Comparison of ENCODE assay signal across 8 cellular contexts in genomic region chr2:96951125-96951654, GRCh38. TPM values are rescaled to one million over a fixed set of nuclear protein-coding genes. Genes with fewer than 3 reads are reported as not detected.
A peak's percentile ranks its signal among the peaks of the same experiment; 100 is the strongest.
DNase-seq lines count a peak whose midpoint lies in the region; ATAC-seq and TF ChIP-seq lines count a peak whose summit lies in the region.

No MANE protein-coding gene starts in this region.

- ATAC-seq in gastroesophageal sphincter (peak; percentile 38), thoracic aorta (ENCODE audit: insufficient number of reproducible peaks, low FRiP score, low read depth) (peak; percentile 89), HG03460 (IDR thresholded peaks at IDR 0.05; ENCODE audit: unreplicated experiment) (no peak)

- 0 to 20% methylated on average over 1 to 4 of the region's 16 CpGs for WGBS in gastroesophageal sphincter (ENCODE audit: low coverage in 1 of 2), 2 donors

- H3K9me2 ChIP-seq in Loucy (replicated peaks; ENCODE audit: low read depth, low read length), result no peaks in the 10 kb centered on the region

- no peak overlapping the region for H3K9ac ChIP-seq in Loucy (ENCODE audit: low read depth, low read length, poor library complexity, severe bottlenecking)

- TF ChIP-seq POLR2A in gastroesophageal sphincter (IDR thresholded peaks at IDR 0.05), result no peak

- H2AFZ ChIP-seq in Loucy (ENCODE audit: low read length), result no peak overlapping the region
- no peak overlapping the region for H2AFZ ChIP-seq in osteoblast (ENCODE audit: low read length)

- DNase-seq in SHP77 treated with DMSO at 0.1 percent for 48 hours (lab: John Stamatoyannopoulos, UW) (peak; percentile 69), activated gamma-delta T cell (lab: John Stamatoyannopoulos, UW) (peak; percentile 46), osteoblast (ENCODE audit: insufficient read length, low spot score, missing footprints) (peak; percentile 97), thoracic aorta (ENCODE audit: low spot score) (no peak)

- H3K4me2 ChIP-seq in Loucy (ENCODE audit: low read depth, low read length, poor library complexity, severe bottlenecking) (no peak overlapping the region), osteoblast (ENCODE audit: insufficient read depth, low read length) (no peak overlapping the region)

- no peaks in the 10 kb centered on the region for H3K36me3 ChIP-seq in Loucy (ENCODE audit: insufficient read depth, low read length)
- no peaks in the 10 kb centered on the region for H3K36me3 ChIP-seq in gastroesophageal sphincter
- no peaks in the 10 kb centered on the region for H3K36me3 ChIP-seq in osteoblast (ENCODE audit: insufficient read depth, low read length)
- H3K36me3 ChIP-seq in thoracic aorta, result no peaks in the 10 kb centered on the region

- no peak for TF ChIP-seq EP300 in gastroesophageal sphincter (IDR thresholded peaks at IDR 0.05)

- H3F3A ChIP-seq in Loucy (ENCODE audit: low read depth), result no peaks in the 10 kb centered on the region

- no peaks in the 10 kb centered on the region for H4K20me1 ChIP-seq in Loucy (ENCODE audit: insufficient read depth, low read length, poor library complexity, severe bottlenecking)
- H4K20me1 ChIP-seq in osteoblast (ENCODE audit: insufficient read depth, low read length), result no peaks in the 10 kb centered on the region

- TF ChIP-seq CTCF in GM12875 (IDR thresholded peaks at IDR 0.05; ENCODE audit: borderline replicate concordance, insufficient read depth, low read depth, low read length) (peak; percentile 97), Loucy (conservative IDR thresholded peaks at IDR 0.05; ENCODE audit: low read length) (peak; percentile 92), gastroesophageal sphincter (IDR thresholded peaks at IDR 0.05) (peak in 3 of 4 experiments; percentile 90 to 96 (median 93)), osteoblast (IDR thresholded peaks at IDR 0.05; ENCODE audit: extremely low read depth, low read depth, low read length) (peak; percentile 77), thoracic aorta (IDR thresholded peaks at IDR 0.05) (peak; percentile 95)

- H3K4me1 ChIP-seq in Loucy (ENCODE audit: insufficient read depth, low read length, poor library complexity, severe bottlenecking), result peaks cover 19% of the 10 kb centered on the region
- peaks cover 8 to 63% (median 44%) of the 10 kb centered on the region in 3 donors for H3K4me1 ChIP-seq in gastroesophageal sphincter
- no peaks in the 10 kb centered on the region for H3K4me1 ChIP-seq in osteoblast (ENCODE audit: insufficient read depth, low read length)
- peaks cover 0 to 28% of the 10 kb centered on the region in 2 donors for H3K4me1 ChIP-seq in thoracic aorta (ENCODE audit: control insufficient read depth in 1 of 2, low read depth in 2 of 2)

- H3K27me3 ChIP-seq in Loucy (ENCODE audit: insufficient read depth, low read length, poor library complexity, severe bottlenecking) (no peaks in the 10 kb centered on the region), gastroesophageal sphincter (no peaks in the 10 kb centered on the region), osteoblast (ENCODE audit: insufficient read depth, low read length) (peaks cover 18% of the 10 kb centered on the region), thoracic aorta (replicated peaks; ENCODE audit: insufficient read depth) (no peaks in the 10 kb centered on the region)

- H3K4me3 ChIP-seq in GM12875 (ENCODE audit: low read depth, low read length) (no peak overlapping the region), Loucy (ENCODE audit: low read length, poor library complexity, severe bottlenecking) (no peak overlapping the region), gastroesophageal sphincter (no peak overlapping the region), osteoblast (ENCODE audit: insufficient read depth, low read length) (no peak overlapping the region), thoracic aorta (no peak overlapping the region)

- H3K9me3 ChIP-seq in Loucy (ENCODE audit: insufficient read depth, low read depth, low read length), result no peaks in the 10 kb centered on the region
- H3K9me3 ChIP-seq in gastroesophageal sphincter, result no peaks in the 10 kb centered on the region
- no peaks in the 10 kb centered on the region for H3K9me3 ChIP-seq in osteoblast (ENCODE audit: low read depth, low read length)
- no peaks in the 10 kb centered on the region for H3K9me3 ChIP-seq in thoracic aorta

- H3K27ac ChIP-seq in gastroesophageal sphincter (peak overlapping the region in 3 of 4 donors; percentile 6 to 85 (median 84)), osteoblast (ENCODE audit: low read depth, low read length) (no peak overlapping the region), thoracic aorta (no peak overlapping the region)

- H3K79me2 ChIP-seq in Loucy (ENCODE audit: insufficient read depth, low read length) (no peaks in the 10 kb centered on the region), osteoblast (ENCODE audit: insufficient read depth, low read length) (no peaks in the 10 kb centered on the region)

RNA-seq across cellular contexts. Expression of gene FAM178B, which starts 35.2 kb away (rescaled TPM):
- total RNA-seq in gastroesophageal sphincter, result 1 to 10 TPM in 1 of 4 donors, not detected in 3; 2.5 TPM
- under 0.01 TPM in 1 of 2 replicates, not detected in the other for total RNA-seq in osteoblast
- total RNA-seq in thoracic aorta, result not detected

Comparison
In these comparisons a context has a peak if more than half of its experiments do, and no peak if none do; other contexts are left out.
1. H3K27ac ChIP-seq: peak in gastroesophageal sphincter (3 of 4); none in osteoblast (single experiment) and thoracic aorta (0 of 2).
2. Peak in every context shown above with its lines, with median percentiles within 50 percentile points of each other: CTCF ChIP-seq.